In the genomic region with DNA sequence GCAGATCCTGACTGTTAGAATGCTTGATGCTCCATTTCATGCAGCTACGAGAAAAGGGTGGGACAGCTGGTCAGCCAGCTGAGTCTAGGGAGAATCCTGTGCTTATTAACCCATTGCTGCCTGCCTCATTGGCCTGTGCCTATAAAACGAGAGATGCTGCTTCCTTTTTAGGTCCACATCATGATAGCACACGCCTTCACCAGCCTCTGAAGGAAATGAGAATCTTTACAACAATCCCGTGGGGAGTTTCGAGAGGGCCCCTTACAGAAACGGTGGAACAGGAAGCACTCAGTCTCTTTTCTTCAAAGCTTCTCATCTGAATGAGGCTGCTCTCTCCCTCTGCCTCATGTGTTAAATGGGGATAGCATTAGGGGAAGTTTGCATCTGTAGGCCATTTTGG, we compare ENCODE assay signal across 11 cellular contexts.
DNase-seq lines count a peak whose midpoint lies in the region; ATAC-seq, FAIRE-seq and TF ChIP-seq lines count a peak whose summit lies in the region.
"Had no signal": no experiment of that assay in that cellular context is flagged by ENCODE, and none has a peak within 500 bp of the region (broad histone marks: within the 10 kb centered on the region; RNA-seq: fewer than 3 reads in every experiment).

No MANE protein-coding gene starts in this region.

- H3K4me1 Mint-ChIP-seq in neural progenitor cell, result peaks cover 35% of the 10 kb centered on the region

- TF ChIP-seq CTCF in neural progenitor cell (IDR thresholded peaks at IDR 0.05) (no peak), pancreas (IDR thresholded peaks at IDR 0.05) (no peak)

- H3K27ac ChIP-seq in HUES64 (ENCODE audit: low read depth, low read length), result peak overlapping the region; percentile 40; the same call in 1 of the 2 replicates
- H3K27ac ChIP-seq in neural progenitor cell, result no peak overlapping the region
- no peak overlapping the region for H3K27ac ChIP-seq in pancreas
- H3K27ac ChIP-seq: Peyer's patch had no signal

- H3K36me3 Mint-ChIP-seq in neural progenitor cell, result peaks cover 11% of the 10 kb centered on the region

- 72% methylated on average over 6 of the region's 6 CpGs for WGBS in HUES64
- 62 to 67% methylated on average over 6 of the region's 6 CpGs for WGBS in pancreas, 2 donors

- H3K36me3 ChIP-seq in HUES64 (ENCODE audit: insufficient read depth, low read length) (no peaks in the 10 kb centered on the region), neural progenitor cell (no peaks in the 10 kb centered on the region), pancreas (no peaks in the 10 kb centered on the region)
- H3K36me3 ChIP-seq: Peyer's patch had no signal

- intact Hi-C loops in pancreas (cut with DNase I), result no loop called here

- H3K4me3 Mint-ChIP-seq in neural progenitor cell, result no peak overlapping the region

- peak overlapping the region; percentile 29 for H3K27ac Mint-ChIP-seq in neural progenitor cell

- DNase-seq in neural progenitor cell (ENCODE audit: low spot score) (no peak), pancreas (no peak)
- DNase-seq in activated CD4-positive, alpha-beta T cell treated with anti-CD3 and anti-CD28 coated beads for 4 hours, result no peak
- DNase-seq: cortex of kidney, mucosa of descending colon, Peyer's patch, T-helper 9 cell had no signal

- H3K27me3 ChIP-seq in HUES64 (ENCODE audit: insufficient read depth, low read length), result no peaks in the 10 kb centered on the region
- no peaks in the 10 kb centered on the region for H3K27me3 ChIP-seq in neural progenitor cell
- no peaks in the 10 kb centered on the region for H3K27me3 ChIP-seq in pancreas
- H3K27me3 ChIP-seq: Peyer's patch had no signal

- H3K4me3 ChIP-seq in HUES64 (ENCODE audit: low read length) (no peak overlapping the region), neural progenitor cell (no peak overlapping the region), pancreas (no peak overlapping the region)
- H3K4me3 ChIP-seq: mucosa of descending colon, Peyer's patch had no signal

- H3K4me1 ChIP-seq in HUES64 (ENCODE audit: insufficient read depth, low read length), result peaks cover 20% of the 10 kb centered on the region
- no peaks in the 10 kb centered on the region for H3K4me1 ChIP-seq in neural progenitor cell
- H3K4me1 ChIP-seq in pancreas, result no peaks in the 10 kb centered on the region
- H3K4me1 ChIP-seq: Peyer's patch had no signal

- H3F3A ChIP-seq in neural progenitor cell (ENCODE audit: low read depth), result no peaks in the 10 kb centered on the region

- no peaks in the 10 kb centered on the region for H4K20me1 ChIP-seq in neural progenitor cell (ENCODE audit: low read depth)

- H2AFZ ChIP-seq in neural progenitor cell (replicated peaks), result no peak overlapping the region

- no peaks in the 10 kb centered on the region for H3K79me2 ChIP-seq in neural progenitor cell (ENCODE audit: low read depth)

- H3K9me3 Mint-ChIP-seq in neural progenitor cell, result peaks cover 41% of the 10 kb centered on the region

- H3K9me3 ChIP-seq in HUES64 (ENCODE audit: insufficient read depth, low read depth, low read length) (peaks cover 17% of the 10 kb centered on the region), neural progenitor cell (ENCODE audit: low read depth) (no peaks in the 10 kb centered on the region), pancreas (no peaks in the 10 kb centered on the region)
- H3K9me3 ChIP-seq: Peyer's patch had no signal

- peak; percentile 59 for ATAC-seq in GM18861 (IDR thresholded peaks at IDR 0.05; ENCODE audit: unreplicated experiment)
- ATAC-seq in GM21619 (IDR thresholded peaks at IDR 0.05; ENCODE audit: unreplicated experiment), result peak; percentile 91
- no peak for ATAC-seq in pancreas
- no peak for ATAC-seq in GM19463 (IDR thresholded peaks at IDR 0.05; ENCODE audit: unreplicated experiment)
- ATAC-seq: mucosa of descending colon had no signal

- no peak for FAIRE-seq in pancreas (lab: Jason Lieb, UNC)

- H3K4me2 ChIP-seq in neural progenitor cell, result no peak overlapping the region

- H3K27me3 Mint-ChIP-seq in neural progenitor cell (ENCODE audit: insufficient read depth, low read depth), result peaks cover 16% of the 10 kb centered on the region

- H3K9ac ChIP-seq in HUES64 (ENCODE audit: low read depth, low read length) (no peak overlapping the region), neural progenitor cell (no peak overlapping the region)

Comparison
In these comparisons a context has a peak if more than half of its experiments do, and no peak if none do; other contexts are left out.
1. ATAC-seq: peak in GM18861 (single experiment) and GM21619 (single experiment); none in pancreas (0 of 4) and GM19463 (single experiment).